23 cellular contexts compared by ENCODE assay signal in genomic region chr1:17777330-17777729, GRCh38. TPM values are rescaled to one million over a fixed set of nuclear protein-coding genes. Genes with fewer than 3 reads are reported as not detected.
"Had no signal": no experiment of that assay in that cellular context is flagged by ENCODE, and none has a peak within 500 bp of the region (broad histone marks: within the 10 kb centered on the region; RNA-seq: fewer than 3 reads in every experiment).

No MANE protein-coding gene starts in this region.

- H3K9me2 ChIP-seq: SK-N-SH had no signal

- DNase-seq: KBM-7, NCI-H1092, NCI-H1105 treated with DMSO at 0.1 percent for 48 hours, NCI-H1417 treated with DMSO at 0.1 percent for 48 hours, NCI-H146, NCI-H1694 treated with DMSO at 0.1 percent for 48 hours, NCI-H1930, NCI-H2081, NCI-H2107, NCI-H226, NCI-H446, NCI-H510A, NCI-H524 treated with DMSO at 0.1 percent for 48 hours, NCI-H69, NCI-H774, PC-3, SHP77, SK-N-SH, SW 1271 had no signal

- ATAC-seq: Panc1, PC-3 had no signal

- H3K9me3 ChIP-seq: SK-N-SH had no signal

- H3K9ac ChIP-seq: SK-N-SH had no signal

- H3K27ac ChIP-seq: RWPE1 had no signal

- H3K4me2 ChIP-seq: SK-N-SH had no signal

RNA-seq across cellular contexts. Expression of gene ACTL8, which starts 22.2 kb away (rescaled TPM):
- total RNA-seq: LHCN-M2, OCI-LY7, PC-3 had no signal
